4 cellular contexts compared by ENCODE assay signal in the genomic region with DNA sequence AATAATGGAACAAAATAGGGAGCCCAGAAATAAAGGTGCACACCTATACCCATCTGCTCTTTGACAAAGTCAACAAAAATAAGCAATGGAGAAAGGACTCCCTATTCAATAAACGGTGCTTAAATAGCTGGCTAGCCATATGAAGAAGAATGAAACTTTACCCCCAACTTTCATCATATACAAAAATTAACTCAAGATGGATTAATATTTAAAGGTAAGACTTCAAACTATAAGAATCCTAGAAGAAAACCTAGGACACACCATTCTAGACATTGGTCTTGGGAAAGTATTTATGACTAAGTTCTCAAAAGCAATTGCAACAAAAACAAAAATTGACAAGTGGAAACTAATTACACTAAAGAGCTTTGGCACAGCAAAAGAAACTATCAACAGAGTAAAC.
"Had no signal": no experiment of that assay in that cellular context is flagged by ENCODE, and none has a peak within 500 bp of the region (broad histone marks: within the 10 kb centered on the region; RNA-seq: fewer than 3 reads in every experiment).

No MANE protein-coding gene starts in this region.

- DNase-seq: H9, HCEC 1CT, IMR-90, KG1 had no signal
